In the genomic region with DNA sequence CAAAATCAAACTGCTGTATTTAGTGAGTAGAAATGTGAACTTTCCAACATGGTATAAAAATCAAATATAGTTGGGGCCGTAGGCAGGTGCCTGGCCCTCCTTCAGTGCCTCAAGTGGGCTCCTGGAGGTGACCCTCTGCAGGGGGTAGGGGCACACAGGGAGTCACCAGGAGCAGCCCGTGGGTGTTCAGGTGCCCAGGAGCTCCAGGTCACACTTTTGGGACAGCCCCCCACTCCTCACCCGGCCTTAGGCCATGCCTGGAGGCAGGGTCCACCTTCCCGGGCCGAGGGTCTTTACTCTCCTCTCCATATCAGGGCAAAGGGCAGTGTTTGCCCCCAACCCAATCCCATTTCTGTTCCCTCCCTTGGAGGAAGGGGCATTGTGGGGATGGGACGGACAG, we compare ENCODE assay signal across 34 cellular contexts.
"Had no signal": no experiment of that assay in that cellular context is flagged by ENCODE, and none has a peak within 500 bp of the region (broad histone marks: within the 10 kb centered on the region; RNA-seq: fewer than 3 reads in every experiment).

No MANE protein-coding gene starts in this region.

- H3K27me3 ChIP-seq: MG63 had no signal

- H3K4me2 ChIP-seq: KMS-11 had no signal

- H3K4me3 ChIP-seq: MG63 had no signal

- H3K36me3 ChIP-seq: MG63 had no signal

- DNase-seq: Karpas-422, Kasumi-1, MG63, MM.1S, MV-4-11, NCI-H1048, NCI-H1092, NCI-H1105, NCI-H1105 treated with DMSO at 0.1 percent for 48 hours, NCI-H1417, NCI-H1417 treated with DMSO at 0.1 percent for 48 hours, NCI-H1436, NCI-H1436 treated with DMSO at 0.1 percent for 48 hours, NCI-H146, NCI-H1694, NCI-H1694 treated with DMSO at 0.1 percent for 48 hours, NCI-H187, NCI-H187 treated with DMSO at 0.1 percent for 48 hours, NCI-H1930, NCI-H2029 treated with DMSO at 0.1 percent for 48 hours, NCI-H2081, NCI-H2081 treated with DMSO at 0.1 percent for 48 hours, NCI-H2107, NCI-H2171, NCI-H2171 treated with DMSO at 0.1 percent for 48 hours, NCI-H2227 treated with DMSO at 0.1 percent for 48 hours, NCI-H226, NCI-H345, NCI-H446, NCI-H446 treated with DMSO at 0.1 percent for 48 hours, NCI-H510A, NCI-H510A treated with DMSO at 0.1 percent for 48 hours, NCI-H524 had no signal

- H3K27ac ChIP-seq: KMS-11 had no signal

- H3K9ac ChIP-seq: KMS-11 had no signal
